In the genomic region with DNA sequence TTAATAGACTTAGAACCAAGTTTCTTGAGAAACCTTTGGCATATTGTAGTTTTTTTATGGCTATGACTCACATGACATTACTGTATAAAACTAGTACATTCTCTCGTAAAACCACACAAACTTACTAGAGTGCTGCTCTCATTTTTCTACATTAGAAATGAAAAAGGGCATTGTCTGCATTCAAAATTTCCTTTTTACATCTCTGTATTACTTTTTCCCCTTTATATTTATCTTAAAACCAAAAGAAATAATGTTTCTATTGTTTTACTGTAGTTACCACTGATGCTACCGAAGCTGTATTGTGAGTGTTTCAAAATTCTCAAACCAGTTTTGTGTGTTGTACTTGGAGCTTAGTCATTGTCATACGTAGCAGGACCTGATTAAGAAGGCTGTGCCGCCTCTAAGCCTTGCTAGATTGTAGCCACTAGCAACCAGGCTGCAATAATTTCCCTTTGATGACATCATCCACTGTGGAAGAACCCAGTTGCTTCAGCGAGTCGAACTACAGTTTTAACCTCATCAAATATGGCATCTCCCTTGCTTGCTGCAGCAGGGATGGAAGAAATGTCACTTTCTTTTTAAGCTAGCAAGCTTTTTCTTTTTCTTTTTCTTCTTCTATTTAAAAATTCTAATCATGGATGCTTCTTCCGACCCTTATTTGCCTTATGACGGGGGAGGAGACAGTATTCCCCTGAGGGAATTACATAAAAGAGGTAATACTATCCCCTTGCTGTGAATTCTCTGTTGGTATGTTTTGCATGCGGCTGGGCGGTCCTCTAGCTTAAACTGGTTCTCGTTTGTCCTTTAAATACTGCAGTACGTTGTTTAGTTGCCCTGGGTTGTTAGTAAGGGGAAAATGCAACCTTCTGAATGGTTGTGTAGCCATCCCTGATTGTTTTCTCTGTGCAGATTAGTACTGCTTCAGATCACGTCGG, we compare ENCODE assay signal across 8 cellular contexts. TPM values are rescaled to one million over a fixed set of nuclear protein-coding genes. Genes with fewer than 3 reads are reported as not detected.
A peak's percentile ranks its signal among the peaks of the same experiment; 100 is the strongest.
DNase-seq lines count a peak whose midpoint lies in the region; ATAC-seq and TF ChIP-seq lines count a peak whose summit lies in the region.

No MANE protein-coding gene starts in this region.

- no peak overlapping the region for H3K4ac ChIP-seq in H9 (ENCODE audit: low read depth, low read length)

- peak overlapping the region; percentile 45 for H3K4me3 ChIP-seq in MG63
- peak overlapping the region; percentile 66 for H3K4me3 ChIP-seq in osteoblast (ENCODE audit: insufficient read depth, low read length)
- H3K4me3 ChIP-seq in thymus (ENCODE audit: low read length) = peak overlapping the region; percentile 44

- in situ Hi-C loops in SK-MEL-5 (cut with HindIII; ENCODE audit: low pct_unique_long_range_greater_than_20kb, low sequenced_read_pairs) = no loop called here

- H4K91ac ChIP-seq in H9 (ENCODE audit: insufficient read length, low read depth, low read length) = no peak overlapping the region

- H3K27ac Mint-ChIP-seq in H9 = peak overlapping the region; percentile 94 to 99 (median 96)
- peak overlapping the region; percentile 89 for H3K27ac Mint-ChIP-seq in activated naive CD8-positive, alpha-beta T cell treated with anti-CD3 and anti-CD28 coated beads, Interleukin-2, amount 10 ng/mL, durations not matched to agents 7 days and 5 days

- H3K79me2 ChIP-seq in H9 (ENCODE audit: insufficient read depth, low read length) (no peaks in the 10 kb centered on the region), osteoblast (ENCODE audit: insufficient read depth, low read length) (peaks cover 45% of the 10 kb centered on the region)

- H3K14ac ChIP-seq in H9 (ENCODE audit: insufficient read depth, low read length) = peak overlapping the region; percentile 75; the same call in 1 of the 2 replicates

- H3K9ac ChIP-seq in H9 (ENCODE audit: extremely low read depth, insufficient read length, low read length) = peak overlapping the region; percentile 72

- H2BK120ac ChIP-seq in H9 (ENCODE audit: low read depth, low read length, poor library complexity, severe bottlenecking) = peak overlapping the region; percentile 88

- H4K8ac ChIP-seq in H9 (replicated peaks; ENCODE audit: insufficient read length, low read depth, low read length) = no peak overlapping the region

- H2AFZ ChIP-seq in H9 (ENCODE audit: low read length) (no peak overlapping the region), osteoblast (ENCODE audit: low read length) (peak overlapping the region; percentile 50)

- DNase-seq in ELF-1 (ENCODE audit: low read depth, low spot score) (peak; percentile 88), H9 (peak; percentile 61), MG63 (peak; percentile 69), SK-MEL-5 (ENCODE audit: low read depth, low spot score) (peak; percentile 98), head of caudate nucleus (peak in 41 of 42 donors; percentile 26 to 93 (median 69)), osteoblast (ENCODE audit: insufficient read length, low spot score, missing footprints) (peak; percentile 60)
- no peak for DNase-seq in activated naive CD8-positive, alpha-beta T cell treated with anti-CD3 and anti-CD28 coated beads, Interleukin-2, amount 10 ng/mL, durations not matched to agents 7 days and 5 days

- no peaks in the 10 kb centered on the region for H4K20me1 ChIP-seq in H9 (ENCODE audit: control insufficient read depth, insufficient read depth, insufficient read length)
- H4K20me1 ChIP-seq in osteoblast (ENCODE audit: insufficient read depth, low read length) = no peaks in the 10 kb centered on the region

- no peak overlapping the region for H3K56ac ChIP-seq in H9 (ENCODE audit: insufficient read length, low read depth, low read length)

- H3K4me1 ChIP-seq in H9 (ENCODE audit: insufficient read depth, low read length) (no peaks in the 10 kb centered on the region), osteoblast (ENCODE audit: insufficient read depth, low read length) (peaks cover 16% of the 10 kb centered on the region), thymus (ENCODE audit: control insufficient read depth, insufficient read depth, low read length) (no peaks in the 10 kb centered on the region)

- H2AK5ac ChIP-seq in H9 (ENCODE audit: insufficient read length, low read length) = no peak overlapping the region

- no peak overlapping the region for H3K23ac ChIP-seq in H9 (ENCODE audit: insufficient read length, low read depth, low read length)

- H3K9me3 ChIP-seq in H9 (ENCODE audit: control insufficient read depth, low read depth, low read length) = no peaks in the 10 kb centered on the region
- no peaks in the 10 kb centered on the region for H3K9me3 ChIP-seq in MG63
- H3K9me3 ChIP-seq in osteoblast (ENCODE audit: low read depth, low read length) = no peaks in the 10 kb centered on the region
- no peaks in the 10 kb centered on the region for H3K9me3 ChIP-seq in thymus (ENCODE audit: control insufficient read depth)

- WGBS in H9 (ENCODE audit: extremely low coverage, insufficient read length, low lambda C conversion rate) = no CpG with 5 or more reads among the region's 14 CpGs
- 17% methylated on average over 14 of the region's 14 CpGs for WGBS in thymus

- H3K4me1 Mint-ChIP-seq in H9 = peaks cover 21 to 30% of the 10 kb centered on the region in 2 experiments
- H3K4me1 Mint-ChIP-seq in activated naive CD8-positive, alpha-beta T cell treated with anti-CD3 and anti-CD28 coated beads, Interleukin-2, amount 10 ng/mL, durations not matched to agents 7 days and 5 days = peaks cover 17% of the 10 kb centered on the region

- H3K4me2 ChIP-seq in H9 (ENCODE audit: insufficient read depth, insufficient read length, low read length) (peak overlapping the region; percentile 84), osteoblast (ENCODE audit: insufficient read depth, low read length) (peak overlapping the region; percentile 92)

- H2BK15ac ChIP-seq in H9 (ENCODE audit: low read depth, low read length) = no peak overlapping the region

- peak overlapping the region; percentile 83 for H3K18ac ChIP-seq in H9 (ENCODE audit: insufficient read length, low read depth, low read length)

- H2BK5ac ChIP-seq in H9 (ENCODE audit: insufficient read length, low read length) = peak overlapping the region; percentile 88

- H3K27ac ChIP-seq in H9 (ENCODE audit: insufficient read length, low read depth, low read length) = peak overlapping the region; percentile 91
- H3K27ac ChIP-seq in osteoblast (ENCODE audit: low read depth, low read length) = peak overlapping the region; percentile 89
- H3K27ac ChIP-seq in thymus (ENCODE audit: low read depth) = peak overlapping the region; percentile 54

- H3K4me3 Mint-ChIP-seq in H9 = peak overlapping the region; percentile 55 to 78
- H3K4me3 Mint-ChIP-seq in activated naive CD8-positive, alpha-beta T cell treated with anti-CD3 and anti-CD28 coated beads, Interleukin-2, amount 10 ng/mL, durations not matched to agents 7 days and 5 days = peak overlapping the region; percentile 87

- no peak overlapping the region for H4K5ac ChIP-seq in H9 (ENCODE audit: insufficient read length, low read depth, low read length)

- peak; percentile 99 for ATAC-seq in activated naive CD8-positive, alpha-beta T cell treated with anti-CD3 and anti-CD28 coated beads, Interleukin-2, amount 10 ng/mL, durations not matched to agents 7 days and 5 days (ENCODE audit: low read depth)

- H3T11ph ChIP-seq in H9 (ENCODE audit: low read length) = peak overlapping the region; percentile 80

- POLR2A ChIA-PET in activated naive CD8-positive, alpha-beta T cell treated with anti-CD3 and anti-CD28 coated beads, Interleukin-2, amount 10 ng/mL, durations not matched to agents 7 days and 5 days (lab: Charles Lee) = interaction anchor here (1.0 to 3.3 kb wide), 3 partner anchors 38 to 48 kb away, joined by 3 to 14 read pairs (median 4); partner anchors contain the start of genes CLCN3 and NEK1

- H3K27me3 Mint-ChIP-seq in H9 (ENCODE audit: low read depth) = no peaks in the 10 kb centered on the region
- H3K27me3 Mint-ChIP-seq in activated naive CD8-positive, alpha-beta T cell treated with anti-CD3 and anti-CD28 coated beads, Interleukin-2, amount 10 ng/mL, durations not matched to agents 7 days and 5 days = no peaks in the 10 kb centered on the region

- TF ChIP-seq CTCF in H9 (conservative IDR thresholded peaks at IDR 0.05) (no peak), osteoblast (IDR thresholded peaks at IDR 0.05; ENCODE audit: extremely low read depth, low read depth, low read length) (no peak)

- H3K79me1 ChIP-seq in H9 (ENCODE audit: insufficient read depth, low read depth, low read length, poor library complexity, severe bottlenecking) = peaks cover 2% of the 10 kb centered on the region

- H3K9me3 Mint-ChIP-seq in H9 = no peaks in the 10 kb centered on the region
- H3K9me3 Mint-ChIP-seq in activated naive CD8-positive, alpha-beta T cell treated with anti-CD3 and anti-CD28 coated beads, Interleukin-2, amount 10 ng/mL, durations not matched to agents 7 days and 5 days = no peaks in the 10 kb centered on the region

- H3K23me2 ChIP-seq in H9 (ENCODE audit: insufficient read length, low read depth, low read length, poor library complexity, severe bottlenecking) = peaks cover 2% of the 10 kb centered on the region

- H3K27me3 ChIP-seq in H9 (ENCODE audit: insufficient read depth, low read length) (no peaks in the 10 kb centered on the region), MG63 (no peaks in the 10 kb centered on the region), osteoblast (ENCODE audit: insufficient read depth, low read length) (no peaks in the 10 kb centered on the region), thymus (ENCODE audit: control insufficient read depth, insufficient read depth) (no peaks in the 10 kb centered on the region)

- intact Hi-C loops in head of caudate nucleus (cut with DNase I) = loop anchor here (5.0 kb wide), 1 partner anchor 48 kb away; the partner anchor contains the start of gene NEK1

- H2BK20ac ChIP-seq in H9 (ENCODE audit: low read depth, low read length, poor library complexity, severe bottlenecking) = peak overlapping the region; percentile 94

- no peaks in the 10 kb centered on the region for H3K36me3 ChIP-seq in MG63
- H3K36me3 ChIP-seq in osteoblast (ENCODE audit: insufficient read depth, low read length) = no peaks in the 10 kb centered on the region
- H3K36me3 ChIP-seq in thymus (ENCODE audit: control insufficient read depth, insufficient read depth) = no peaks in the 10 kb centered on the region

- H3K36me3 Mint-ChIP-seq in H9 (ENCODE audit: insufficient read depth in 1 of 3, low read depth in 3 of 3) = peaks cover 0 to 5% (median 4%) of the 10 kb centered on the region in 3 experiments; a peak in 1 of 7 replicates
- H3K36me3 Mint-ChIP-seq in activated naive CD8-positive, alpha-beta T cell treated with anti-CD3 and anti-CD28 coated beads, Interleukin-2, amount 10 ng/mL, durations not matched to agents 7 days and 5 days = peaks cover 4% of the 10 kb centered on the region

- H2BK12ac ChIP-seq in H9 (ENCODE audit: insufficient read length, low read depth, low read length) = no peak overlapping the region

RNA-seq across cellular contexts. Expression of gene CLCN3, which starts 39.6 kb away (rescaled TPM):
- total RNA-seq in H9 (2021) (24.0 and 25.7 TPM in 2 replicates), osteoblast (32.2 and 35.9 TPM in 2 replicates)
- 1.9 and 6.1 TPM in 2 replicates for total RNA-seq in MG63 (2014; rRNA removed; shearing (Covaris generic); ENCODE audit: low replicate concordance)
- total RNA-seq in SK-MEL-5 (2014; rRNA removed; shearing (Covaris generic)) = 53.8 and 54.5 TPM in 2 replicates
- polyA plus RNA-seq in SK-MEL-5 (2015; cell fraction: cytosol; rRNA removed) = 44.6 and 60.1 TPM in 2 replicates
- polyA plus RNA-seq in SK-MEL-5 (2015; cell fraction: nucleus; rRNA removed) = 27.3 and 34.1 TPM in 2 replicates
- 10 to 100 TPM; 26.3 to 28.5 TPM for total RNA-seq in activated naive CD8-positive, alpha-beta T cell treated with anti-CD3 and anti-CD28 coated beads, Interleukin-2, amount 10 ng/mL, durations not matched to agents 7 days and 5 days
- polyA plus RNA-seq in thymus = 11.6 TPM

RNA-seq across cellular contexts. Expression of gene NEK1, which starts 47.6 kb away (rescaled TPM):
- total RNA-seq in H9 (2021) (12.3 and 12.6 TPM in 2 replicates), osteoblast (9.8 and 15.3 TPM in 2 replicates)
- total RNA-seq in MG63 (2014; rRNA removed; shearing (Covaris generic); ENCODE audit: low replicate concordance) = 2.1 and 2.4 TPM in 2 replicates
- 7.6 and 8.5 TPM in 2 replicates for total RNA-seq in SK-MEL-5 (2014; rRNA removed; shearing (Covaris generic))
- polyA plus RNA-seq in SK-MEL-5 (2015; cell fraction: cytosol; rRNA removed) = 7.0 and 10.0 TPM in 2 replicates
- polyA plus RNA-seq in SK-MEL-5 (2015; cell fraction: nucleus; rRNA removed) = 14.8 and 19.1 TPM in 2 replicates
- total RNA-seq in activated naive CD8-positive, alpha-beta T cell treated with anti-CD3 and anti-CD28 coated beads, Interleukin-2, amount 10 ng/mL, durations not matched to agents 7 days and 5 days = 10 to 100 TPM; 15.4 to 16.9 TPM
- 9.9 TPM for polyA plus RNA-seq in thymus
